ENCODE assay signal across 11 cellular contexts in the genomic region with DNA sequence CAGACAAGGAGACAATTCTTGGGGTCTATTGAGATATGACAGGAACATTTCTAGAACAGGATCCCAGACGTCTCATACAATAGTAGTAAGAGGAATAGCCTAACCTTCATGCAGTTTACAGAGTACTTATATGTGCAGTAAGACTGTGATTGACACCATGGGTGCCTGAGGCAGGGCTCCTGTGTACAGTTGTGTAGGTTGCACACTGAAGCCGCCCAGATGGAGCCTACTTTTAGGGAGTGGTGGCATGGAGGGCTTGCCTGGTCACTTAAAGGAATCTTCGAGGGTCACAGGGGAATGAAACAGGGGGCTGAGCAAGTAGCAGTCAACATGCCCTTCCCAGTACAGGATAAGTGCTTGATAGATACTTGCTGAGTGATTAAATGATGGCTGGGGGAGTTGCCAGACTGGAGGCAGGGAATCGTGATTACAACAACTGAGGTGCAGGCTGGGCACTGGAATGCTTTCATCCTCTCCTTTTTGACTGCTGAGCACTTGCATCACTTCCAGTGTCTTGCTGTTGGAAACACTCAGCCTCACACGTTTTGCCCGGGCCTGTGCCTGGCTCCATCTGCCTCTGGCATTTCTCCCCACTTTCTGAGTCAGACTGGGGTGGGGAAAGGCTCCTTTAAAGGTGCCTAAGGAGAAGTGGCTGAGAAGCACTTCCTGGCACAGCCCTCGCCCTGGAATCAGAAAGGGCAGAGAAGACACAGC.
DNase-seq lines count a peak whose midpoint lies in the region; ATAC-seq, FAIRE-seq and TF ChIP-seq lines count a peak whose summit lies in the region.
"Had no signal": no experiment of that assay in that cellular context is flagged by ENCODE, and none has a peak within 500 bp of the region (broad histone marks: within the 10 kb centered on the region; RNA-seq: fewer than 3 reads in every experiment).

No MANE protein-coding gene starts in this region.

- peak overlapping the region; percentile 23 for H3K4me2 ChIP-seq in astrocyte (ENCODE audit: low read length)

- H3K4me1 ChIP-seq in astrocyte (ENCODE audit: insufficient read depth, low read length) (peaks cover 12% of the 10 kb centered on the region), thyroid gland (peaks cover 0 to 11% of the 10 kb centered on the region in 2 donors)

- WGBS in thyroid gland, 2 donors = 42 to 51% methylated on average over 7 of the region's 7 CpGs

- H3K9me3 Mint-ChIP-seq in HFFc6 (0 out of 2 replicates have a peak, but pooled peaks cover 5% of the 10 kb centered on the region), astrocyte (ENCODE audit: unreplicated experiment) (peaks cover 14% of the 10 kb centered on the region)
- no peaks in the 10 kb centered on the region for H3K9me3 Mint-ChIP-seq in activated CD8-positive, alpha-beta T cell treated with anti-CD3 and anti-CD28 coated beads for 36 hours
- H3K9me3 Mint-ChIP-seq: neural crest cell had no signal

- H3K36me3 Mint-ChIP-seq in HFFc6 (ENCODE audit: low read depth) = peaks cover 8% of the 10 kb centered on the region
- peaks cover 2% of the 10 kb centered on the region for H3K36me3 Mint-ChIP-seq in astrocyte (ENCODE audit: low read depth, unreplicated experiment)
- no peaks in the 10 kb centered on the region for H3K36me3 Mint-ChIP-seq in activated CD8-positive, alpha-beta T cell treated with anti-CD3 and anti-CD28 coated beads for 36 hours (ENCODE audit: low read depth)

- H2AFZ ChIP-seq in astrocyte (ENCODE audit: low read depth, low read length) = peak overlapping the region; percentile 74

- H3K9me3 ChIP-seq in astrocyte (ENCODE audit: insufficient read depth, low read depth, low read length) = no peaks in the 10 kb centered on the region
- no peaks in the 10 kb centered on the region for H3K9me3 ChIP-seq in thyroid gland

- no peak for TF ChIP-seq POLR2A in thyroid gland (IDR thresholded peaks at IDR 0.05)

- H3K36me3 ChIP-seq in astrocyte (ENCODE audit: insufficient read depth, low read length) (no peaks in the 10 kb centered on the region), thyroid gland (no peaks in the 10 kb centered on the region)

- peaks cover 3% of the 10 kb centered on the region for H3K27me3 ChIP-seq in astrocyte (ENCODE audit: insufficient read depth, low read length)
- H3K27me3 ChIP-seq in thyroid gland = no peaks in the 10 kb centered on the region

- H3K9ac ChIP-seq in astrocyte (ENCODE audit: low read length) = no peak overlapping the region

- intact Hi-C loops in thyroid gland (cut with DNase I) = no loop called here
- intact Hi-C loops in activated CD8-positive, alpha-beta T cell treated with anti-CD3 and anti-CD28 coated beads for 36 hours (cut with micrococcal nuclease) = no loop called here

- H3K27ac Mint-ChIP-seq in HFFc6 (peak overlapping the region; percentile 89), astrocyte (ENCODE audit: unreplicated experiment) (peak overlapping the region; percentile 55)
- H3K27ac Mint-ChIP-seq in activated CD8-positive, alpha-beta T cell treated with anti-CD3 and anti-CD28 coated beads for 36 hours = no peak overlapping the region

- POLR2A ChIA-PET in activated CD8-positive, alpha-beta T cell treated with anti-CD3 and anti-CD28 coated beads for 36 hours (lab: Charles Lee) = interaction anchor here (0.9 kb wide), 1 partner anchor 122 kb away, joined by 3 read pairs; no protein-coding TSS in a partner anchor

- H3K4me1 Mint-ChIP-seq in HFFc6 (ENCODE audit: low read depth) (peaks cover 30% of the 10 kb centered on the region), astrocyte (ENCODE audit: low read depth, unreplicated experiment) (peaks cover 7% of the 10 kb centered on the region)
- H3K4me1 Mint-ChIP-seq in activated CD8-positive, alpha-beta T cell treated with anti-CD3 and anti-CD28 coated beads for 36 hours (ENCODE audit: low read depth) = peaks cover 4% of the 10 kb centered on the region
- H3K4me1 Mint-ChIP-seq: neural crest cell had no signal

- peak overlapping the region; percentile 14 for H3K4me3 Mint-ChIP-seq in HFFc6
- H3K4me3 Mint-ChIP-seq in astrocyte (ENCODE audit: unreplicated experiment) = no peak overlapping the region
- H3K4me3 Mint-ChIP-seq in activated CD8-positive, alpha-beta T cell treated with anti-CD3 and anti-CD28 coated beads for 36 hours = no peak overlapping the region
- H3K4me3 Mint-ChIP-seq: neural crest cell had no signal

- ATAC-seq in activated CD8-positive, alpha-beta T cell treated with anti-CD3 and anti-CD28 coated beads for 36 hours = no peak

- FAIRE-seq in astrocyte (lab: Jason Lieb, UNC) = no peak
- FAIRE-seq: endometrium had no signal

- H3K27me3 Mint-ChIP-seq in HFFc6 (ENCODE audit: insufficient read depth) = no peaks in the 10 kb centered on the region
- H3K27me3 Mint-ChIP-seq in astrocyte (ENCODE audit: low read depth, unreplicated experiment) = peaks cover 29% of the 10 kb centered on the region
- peaks cover 5% of the 10 kb centered on the region for H3K27me3 Mint-ChIP-seq in activated CD8-positive, alpha-beta T cell treated with anti-CD3 and anti-CD28 coated beads for 36 hours

- CTCF ChIA-PET in activated CD8-positive, alpha-beta T cell treated with anti-CD3 and anti-CD28 coated beads for 36 hours (lab: Charles Lee) = interaction anchor here (0.9 to 1.2 kb wide), 2 partner anchors 55 kb away, joined by 3 read pairs; no protein-coding TSS in a partner anchor

- DNase-seq in HFFc6 (peak; percentile 90), astrocyte (ENCODE audit: low read depth) (peak; percentile 86), hepatic stellate cell (ENCODE audit: low spot score) (peak; percentile 46), thyroid gland (peak; percentile 73 to 75), Kasumi-1 (lab: John Stamatoyannopoulos, UW) (no peak), COLO829 (ENCODE audit: low spot score) (no peak)
- DNase-seq in activated CD8-positive, alpha-beta T cell treated with anti-CD3 and anti-CD28 coated beads for 36 hours = no peak
- no peak for DNase-seq in effector CD4-positive, alpha-beta T cell
- DNase-seq: KBM-7 had no signal

- TF ChIP-seq CTCF in HFFc6 (IDR thresholded peaks at IDR 0.05) (no peak), astrocyte (IDR thresholded peaks at IDR 0.05; ENCODE audit: insufficient read depth, low read depth, low read length) (no peak), thyroid gland (IDR thresholded peaks at IDR 0.05) (no peak)
- no peak for TF ChIP-seq CTCF in activated CD8-positive, alpha-beta T cell treated with anti-CD3 and anti-CD28 coated beads for 36 hours (IDR thresholded peaks at IDR 0.05)

- no peak overlapping the region for H3K4me3 ChIP-seq in astrocyte (ENCODE audit: insufficient read depth, low read depth, low read length)
- no peak overlapping the region for H3K4me3 ChIP-seq in thyroid gland (replicated peaks in 1 of 3)

- H3K27ac ChIP-seq in astrocyte (ENCODE audit: low read depth, low read length) = peak overlapping the region; percentile 66
- peak overlapping the region in 1 of 3 donors; percentile 36 for H3K27ac ChIP-seq in thyroid gland

- H3K79me2 ChIP-seq in astrocyte (ENCODE audit: insufficient read depth, low read length) = no peaks in the 10 kb centered on the region

- H4K20me1 ChIP-seq in astrocyte (ENCODE audit: insufficient read depth, low read length) = no peaks in the 10 kb centered on the region

Comparison
In these comparisons a context has a peak if more than half of its experiments do, and no peak if none do; other contexts are left out.
1. DNase-seq: peak in HFFc6 (single experiment), astrocyte (single experiment), hepatic stellate cell (single experiment) and thyroid gland (2 of 2); none in Kasumi-1 (0 of 2), activated CD8-positive, alpha-beta T cell treated with anti-CD3 and anti-CD28 coated beads for 36 hours (single experiment), COLO829 (single experiment) and effector CD4-positive, alpha-beta T cell (single experiment).